In the genomic region with DNA sequence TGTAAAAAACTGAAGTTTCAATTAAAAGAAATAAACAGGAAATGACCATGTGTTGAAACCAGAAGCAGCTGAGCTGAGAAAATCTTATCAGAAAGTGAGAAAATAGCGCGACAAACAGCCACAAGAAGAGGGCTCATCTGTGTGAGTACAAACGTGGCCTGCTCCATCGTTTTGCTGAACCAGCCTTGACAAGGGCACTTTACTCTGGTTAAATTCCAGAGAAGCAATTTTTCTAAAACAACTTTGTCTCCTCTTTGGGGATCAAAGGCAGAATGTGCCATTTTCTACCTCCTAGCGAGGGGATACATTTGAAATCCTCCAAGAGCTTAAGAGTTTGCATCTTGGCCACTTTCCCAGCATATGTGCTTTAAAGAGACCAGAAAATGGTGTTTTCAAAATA, we compare ENCODE assay signal across 18 cellular contexts. TPM values are rescaled to one million over a fixed set of nuclear protein-coding genes. Genes with fewer than 3 reads are reported as not detected.
DNase-seq lines count a peak whose midpoint lies in the region; ATAC-seq and TF ChIP-seq lines count a peak whose summit lies in the region.
"Had no signal": no experiment of that assay in that cellular context is flagged by ENCODE, and none has a peak within 500 bp of the region (broad histone marks: within the 10 kb centered on the region; RNA-seq: fewer than 3 reads in every experiment).

No MANE protein-coding gene starts in this region.

- H3K9me3 Mint-ChIP-seq in activated CD8-positive, alpha-beta memory T cell treated with anti-CD3 and anti-CD28 coated beads, Interleukin-2, amount 10 ng/mL, durations not matched to agents 7 days and 5 days (ENCODE audit: low read depth), result no peaks in the 10 kb centered on the region
- H3K9me3 Mint-ChIP-seq: activated naive CD4-positive, alpha-beta T cell treated with anti-CD3 and anti-CD28 coated beads, Interleukin-2, amount 50 U/mL, for 72 hours had no signal

- no peaks in the 10 kb centered on the region for H3K27me3 Mint-ChIP-seq in activated CD8-positive, alpha-beta memory T cell treated with anti-CD3 and anti-CD28 coated beads, Interleukin-2, amount 10 ng/mL, durations not matched to agents 7 days and 5 days

- peak overlapping the region; percentile 77 for H3K27ac ChIP-seq in KOPT-K1 (ENCODE audit: low read depth, low read length, poor library complexity, severe bottlenecking)
- H3K27ac ChIP-seq in VCaP, result peak overlapping the region; percentile 72
- H3K27ac ChIP-seq in osteoblast (ENCODE audit: low read depth, low read length), result no peak overlapping the region
- H3K27ac ChIP-seq: gastrocnemius medialis had no signal

- no peak overlapping the region for H3K4me3 ChIP-seq in osteoblast (ENCODE audit: insufficient read depth, low read length)
- H3K4me3 ChIP-seq: gastrocnemius medialis, skin epidermis had no signal

- H3K4me1 ChIP-seq in osteoblast (ENCODE audit: insufficient read depth, low read length), result no peaks in the 10 kb centered on the region
- H3K4me1 ChIP-seq: gastrocnemius medialis had no signal

- H2AFZ ChIP-seq in osteoblast (ENCODE audit: low read length), result no peak overlapping the region

- H3K27me3 ChIP-seq in osteoblast (ENCODE audit: insufficient read depth, low read length), result no peaks in the 10 kb centered on the region
- H3K27me3 ChIP-seq: gastrocnemius medialis had no signal

- H3K79me2 ChIP-seq in osteoblast (ENCODE audit: insufficient read depth, low read length), result no peaks in the 10 kb centered on the region

- CTCF ChIA-PET in activated CD8-positive, alpha-beta memory T cell treated with anti-CD3 and anti-CD28 coated beads, Interleukin-2, amount 10 ng/mL, durations not matched to agents 7 days and 5 days (lab: Charles Lee), result no interaction called here

- H3K36me3 ChIP-seq in KOPT-K1 (ENCODE audit: insufficient read depth, low read length), result no peaks in the 10 kb centered on the region
- no peaks in the 10 kb centered on the region for H3K36me3 ChIP-seq in osteoblast (ENCODE audit: insufficient read depth, low read length)
- H3K36me3 ChIP-seq: gastrocnemius medialis had no signal

- H3K36me3 Mint-ChIP-seq in activated CD8-positive, alpha-beta memory T cell treated with anti-CD3 and anti-CD28 coated beads, Interleukin-2, amount 10 ng/mL, durations not matched to agents 7 days and 5 days, result no peaks in the 10 kb centered on the region
- H3K36me3 Mint-ChIP-seq: activated naive CD4-positive, alpha-beta T cell treated with anti-CD3 and anti-CD28 coated beads, Interleukin-2, amount 50 U/mL, for 72 hours had no signal

- H3K4me2 ChIP-seq in osteoblast (ENCODE audit: insufficient read depth, low read length), result no peak overlapping the region

- H3K27ac Mint-ChIP-seq in activated CD8-positive, alpha-beta memory T cell treated with anti-CD3 and anti-CD28 coated beads, Interleukin-2, amount 10 ng/mL, durations not matched to agents 7 days and 5 days, result peak overlapping the region; percentile 43
- H3K27ac Mint-ChIP-seq: endodermal cell had no signal

- TF ChIP-seq CTCF in VCaP (conservative IDR thresholded peaks at IDR 0.05) (no peak), osteoblast (IDR thresholded peaks at IDR 0.05; ENCODE audit: extremely low read depth, low read depth, low read length) (no peak)

- peaks cover 28% of the 10 kb centered on the region for H3K4me1 Mint-ChIP-seq in activated CD8-positive, alpha-beta memory T cell treated with anti-CD3 and anti-CD28 coated beads, Interleukin-2, amount 10 ng/mL, durations not matched to agents 7 days and 5 days

- ATAC-seq in activated CD8-positive, alpha-beta memory T cell treated with anti-CD3 and anti-CD28 coated beads, Interleukin-2, amount 10 ng/mL, durations not matched to agents 7 days and 5 days, result no peak
- ATAC-seq: gastrocnemius medialis had no signal

- no peaks in the 10 kb centered on the region for H4K20me1 ChIP-seq in osteoblast (ENCODE audit: insufficient read depth, low read length)

- H3K4me3 Mint-ChIP-seq in activated CD8-positive, alpha-beta memory T cell treated with anti-CD3 and anti-CD28 coated beads, Interleukin-2, amount 10 ng/mL, durations not matched to agents 7 days and 5 days, result no peak overlapping the region
- H3K4me3 Mint-ChIP-seq: endodermal cell had no signal

- H3K9me3 ChIP-seq in KOPT-K1 (ENCODE audit: insufficient read depth, low read length, poor library complexity, severe bottlenecking) (no peaks in the 10 kb centered on the region), osteoblast (ENCODE audit: low read depth, low read length) (no peaks in the 10 kb centered on the region)
- H3K9me3 ChIP-seq: gastrocnemius medialis had no signal

- DNase-seq in activated CD8-positive, alpha-beta memory T cell treated with anti-CD3 and anti-CD28 coated beads, Interleukin-2, amount 10 ng/mL, durations not matched to agents 7 days and 5 days, result no peak
- no peak for DNase-seq in activated CD8-positive, alpha-beta memory T cell treated with anti-CD3 and anti-CD28 coated beads for 24 hours
- DNase-seq in osteoblast (ENCODE audit: insufficient read length, low spot score, missing footprints), result peak; percentile 45
- no peak for DNase-seq in activated CD4-positive, CD25-positive, alpha-beta regulatory T cell treated with anti-CD3 and anti-CD28 coated beads, Interleukin-2, amount 50 U/mL, for 72 hours
- no peak for DNase-seq in DMS53 treated with DMSO at 0.1 percent for 48 hours (lab: John Stamatoyannopoulos, UW; ENCODE audit: unreplicated experiment)
- DNase-seq in SW480 (ENCODE audit: low spot score), result no peak
- DNase-seq: ACHN; activated CD4-positive, alpha-beta T cell treated with anti-CD3 and anti-CD28 coated beads, Interleukin-2, amount 50 U/mL, for 48 hours; endodermal cell; gastrocnemius medialis; mesendoderm; NCI-H1417 treated with DMSO at 0.1 percent for 48 hours; NCI-H345; occipital lobe had no signal

RNA-seq across cellular contexts. Expression of gene VIPR2, which starts 51.3 kb away (rescaled TPM):
- under 1 TPM in 1 of 2 experiments, not detected in 1; 0.05 TPM for total RNA-seq in activated CD8-positive, alpha-beta memory T cell treated with anti-CD3 and anti-CD28 coated beads, Interleukin-2, amount 10 ng/mL, durations not matched to agents 7 days and 5 days
- total RNA-seq in osteoblast, result not detected in 2 replicates
